10 cellular contexts compared by ENCODE assay signal in genomic region chr7:44967571-44968446, GRCh38. TPM values are rescaled to one million over a fixed set of nuclear protein-coding genes. Genes with fewer than 3 reads are reported as not detected.
DNase-seq lines count a peak whose midpoint lies in the region; ATAC-seq, FAIRE-seq and TF ChIP-seq lines count a peak whose summit lies in the region.
"Had no signal": no experiment of that assay in that cellular context is flagged by ENCODE, and none has a peak within 500 bp of the region (broad histone marks: within the 10 kb centered on the region; RNA-seq: fewer than 3 reads in every experiment).

No MANE protein-coding gene starts in this region.

- H3K4me3 ChIP-seq in cardiac muscle cell (no peak overlapping the region), right atrium auricular region (no peak overlapping the region), kidney (ENCODE audit: low read length in 2 of 2) (no peak overlapping the region), aorta (ENCODE audit: low read length in 2 of 2) (no peak overlapping the region)
- H3K4me3 ChIP-seq: esophagus squamous epithelium had no signal

- 76 to 80% methylated on average over 18 of the region's 18 CpGs for WGBS in aorta, 2 donors

- H3K4me3 Mint-ChIP-seq in activated CD8-positive, alpha-beta T cell treated with anti-CD3 and anti-CD28 coated beads for 36 hours: no peak overlapping the region

- H3K27ac Mint-ChIP-seq in activated CD8-positive, alpha-beta T cell treated with anti-CD3 and anti-CD28 coated beads for 36 hours: peak overlapping the region; percentile 56

- H3K9ac ChIP-seq in kidney (ENCODE audit: low read length in 2 of 2): no peak overlapping the region

- TF ChIP-seq CTCF in cardiac muscle cell (IDR thresholded peaks at IDR 0.05; ENCODE audit: low read depth, low read length) (peak; percentile 39), right atrium auricular region (IDR thresholded peaks at IDR 0.05) (peak in 1 of 2 donors; percentile 38), kidney (IDR thresholded peaks at IDR 0.05; ENCODE audit: borderline replicate concordance, extremely low read depth, insufficient read depth) (peak; percentile 3)
- TF ChIP-seq CTCF in activated CD8-positive, alpha-beta T cell treated with anti-CD3 and anti-CD28 coated beads for 36 hours (IDR thresholded peaks at IDR 0.05): no peak

- H3K27me3 ChIP-seq in cardiac muscle cell (peaks cover 11% of the 10 kb centered on the region), right atrium auricular region (no peaks in the 10 kb centered on the region), aorta (ENCODE audit: control insufficient read depth in 1 of 2, insufficient read depth in 2 of 2, low read length in 1 of 2) (no peaks in the 10 kb centered on the region)

- CTCF ChIA-PET in activated CD8-positive, alpha-beta T cell treated with anti-CD3 and anti-CD28 coated beads for 36 hours (lab: Charles Lee): no interaction called here

- POLR2A ChIA-PET in activated CD8-positive, alpha-beta T cell treated with anti-CD3 and anti-CD28 coated beads for 36 hours (lab: Charles Lee): interaction anchor here (1.4 to 11.6 kb wide), 4 partner anchors 9 to 23 kb away, joined by 4 to 317 read pairs (median 17); partner anchors contain the start of gene MYO1G

- H3K9me3 ChIP-seq in cardiac muscle cell (ENCODE audit: low read depth): no peaks in the 10 kb centered on the region
- H3K9me3 ChIP-seq in right atrium auricular region: no peaks in the 10 kb centered on the region
- no peaks in the 10 kb centered on the region for H3K9me3 ChIP-seq in kidney (ENCODE audit: control insufficient read depth in 1 of 2, low read length in 2 of 2)
- H3K9me3 ChIP-seq in aorta (ENCODE audit: control insufficient read depth, low read length): no peaks in the 10 kb centered on the region
- H3K9me3 ChIP-seq: esophagus squamous epithelium had no signal

- no peaks in the 10 kb centered on the region for H3K36me3 ChIP-seq in cardiac muscle cell
- no peaks in the 10 kb centered on the region for H3K36me3 ChIP-seq in right atrium auricular region
- no peaks in the 10 kb centered on the region for H3K36me3 ChIP-seq in kidney (ENCODE audit: control insufficient read depth in 1 of 2, insufficient read depth in 2 of 2, low read length in 2 of 2)
- no peaks in the 10 kb centered on the region for H3K36me3 ChIP-seq in aorta (ENCODE audit: control insufficient read depth in 1 of 2, insufficient read depth in 2 of 2, low read length in 1 of 2)

- H3K27me3 Mint-ChIP-seq in activated CD8-positive, alpha-beta T cell treated with anti-CD3 and anti-CD28 coated beads for 36 hours: no peaks in the 10 kb centered on the region

- peak; percentile 42 to 77 for DNase-seq in cardiac muscle cell (ENCODE audit: low read depth in 1 of 2, low spot score in 1 of 2)
- no peak for DNase-seq in right atrium auricular region (ENCODE audit: low spot score)
- peak; percentile 10 for DNase-seq in activated CD8-positive, alpha-beta T cell treated with anti-CD3 and anti-CD28 coated beads for 36 hours
- peak; percentile 68 for DNase-seq in kidney
- DNase-seq in aorta: peak; percentile 56 to 80
- no peak for DNase-seq in NCI-H2107 (lab: John Stamatoyannopoulos, UW)
- no peak for DNase-seq in COLO829 (ENCODE audit: low spot score)
- DNase-seq in occipital lobe (lab: John Stamatoyannopoulos, UW): no peak
- DNase-seq: esophagus squamous epithelium, NCI-H2029 had no signal

- intact Hi-C loops in activated CD8-positive, alpha-beta T cell treated with anti-CD3 and anti-CD28 coated beads for 36 hours (cut with micrococcal nuclease): no loop called here
- intact Hi-C loops in kidney (cut with DNase I) (no loop called here), aorta (cut with DNase I) (loop anchor here in 1 of 2 donors (10.0 kb wide), 1 partner anchor 167 kb away; no protein-coding TSS in a partner anchor)

- H3K36me3 Mint-ChIP-seq in activated CD8-positive, alpha-beta T cell treated with anti-CD3 and anti-CD28 coated beads for 36 hours (ENCODE audit: low read depth): peaks cover 81% of the 10 kb centered on the region

- ATAC-seq in activated CD8-positive, alpha-beta T cell treated with anti-CD3 and anti-CD28 coated beads for 36 hours: no peak
- no peak for ATAC-seq in aorta (ENCODE audit: low FRiP score)

- FAIRE-seq in kidney (lab: Jason Lieb, UNC): no peak

- no peaks in the 10 kb centered on the region for H3K4me1 ChIP-seq in cardiac muscle cell (ENCODE audit: low read depth)
- peaks cover 0 to 4% of the 10 kb centered on the region in 2 donors for H3K4me1 ChIP-seq in right atrium auricular region
- H3K4me1 ChIP-seq in kidney (ENCODE audit: control insufficient read depth in 1 of 2, insufficient read depth in 1 of 2, low read depth in 1 of 2, low read length in 2 of 2): peaks cover 0 to 2% of the 10 kb centered on the region in 2 donors
- H3K4me1 ChIP-seq in aorta (ENCODE audit: control insufficient read depth in 1 of 2, insufficient read depth in 2 of 2, low read length in 2 of 2): no peaks in the 10 kb centered on the region

- peaks cover 12% of the 10 kb centered on the region for H3K4me1 Mint-ChIP-seq in activated CD8-positive, alpha-beta T cell treated with anti-CD3 and anti-CD28 coated beads for 36 hours (ENCODE audit: low read depth)

- no peaks in the 10 kb centered on the region for H3K9me3 Mint-ChIP-seq in activated CD8-positive, alpha-beta T cell treated with anti-CD3 and anti-CD28 coated beads for 36 hours

- no peak overlapping the region for H3K27ac ChIP-seq in cardiac muscle cell
- no peak overlapping the region for H3K27ac ChIP-seq in right atrium auricular region
- H3K27ac ChIP-seq in kidney (ENCODE audit: low read depth in 2 of 2, low read length in 2 of 2): no peak overlapping the region
- H3K27ac ChIP-seq in aorta (ENCODE audit: low read depth in 1 of 2, low read length in 2 of 2): no peak overlapping the region
- H3K27ac ChIP-seq: esophagus squamous epithelium had no signal

RNA-seq across cellular contexts. Expression of gene MYO1G, which starts 11.0 kb away (rescaled TPM):
- 0.21 and 0.25 TPM in 2 replicates for total RNA-seq in cardiac muscle cell
- 0.20 and 0.78 TPM in 2 replicates for polyA plus RNA-seq in cardiac muscle cell
- 1 to 10 TPM in 1 of 2 donors, under 1 TPM in 1; 0.78 to 2.2 TPM for total RNA-seq in right atrium auricular region
- 100 to 1,000 TPM; 399 to 403 TPM for total RNA-seq in activated CD8-positive, alpha-beta T cell treated with anti-CD3 and anti-CD28 coated beads for 36 hours
- total RNA-seq in kidney: 14.3 TPM
- 0.60 TPM for polyA plus RNA-seq in kidney (ENCODE audit: insufficient read depth, low read depth, low replicate concordance)
- total RNA-seq in aorta: 10 to 100 TPM in 1 of 2 donors, 1 to 10 TPM in 1; 7.2 to 21.3 TPM
- polyA plus RNA-seq in aorta: 1 to 10 TPM; 1.4 to 3.5 TPM
- 0.47 TPM for total RNA-seq in occipital lobe

RNA-seq across cellular contexts. Expression of gene CCM2, which starts 32.2 kb away (rescaled TPM):
- total RNA-seq in cardiac muscle cell (38.3 and 44.9 TPM in 2 replicates), right atrium auricular region (10 to 100 TPM; 26.5 to 34.0 TPM), kidney (35.0 TPM), aorta (10 to 100 TPM; 38.6 to 49.1 TPM), occipital lobe (23.4 TPM)
- polyA plus RNA-seq in cardiac muscle cell (59.2 and 65.7 TPM in 2 replicates), kidney (ENCODE audit: insufficient read depth, low read depth, low replicate concordance) (37.8 TPM), aorta (10 to 100 TPM; 32.7 to 41.5 TPM)
- 10 to 100 TPM; 72.3 to 77.5 TPM for total RNA-seq in activated CD8-positive, alpha-beta T cell treated with anti-CD3 and anti-CD28 coated beads for 36 hours

Comparison
In these comparisons a context has a peak if more than half of its experiments do, and no peak if none do; other contexts are left out.
1. DNase-seq: peak in cardiac muscle cell (2 of 2), activated CD8-positive, alpha-beta T cell treated with anti-CD3 and anti-CD28 coated beads for 36 hours (single experiment), kidney (single experiment) and aorta (2 of 2); none in right atrium auricular region (single experiment), NCI-H2107 (single experiment), COLO829 (single experiment) and occipital lobe (single experiment).
2. RNA of gene MYO1G, which starts 11.0 kb away (total RNA-seq): 399 to 403 TPM in activated CD8-positive, alpha-beta T cell treated with anti-CD3 and anti-CD28 coated beads for 36 hours; 7.2 to 21.3 TPM in aorta, 14.3 TPM in kidney (single experiment), 0.78 to 2.2 TPM in right atrium auricular region, 0.47 TPM in occipital lobe (single experiment) and 0.21 to 0.25 TPM in cardiac muscle cell; every median in the first group is over 10 times any median in the second.